Comparison of ENCODE assay signal across 9 cellular contexts in the genomic region with DNA sequence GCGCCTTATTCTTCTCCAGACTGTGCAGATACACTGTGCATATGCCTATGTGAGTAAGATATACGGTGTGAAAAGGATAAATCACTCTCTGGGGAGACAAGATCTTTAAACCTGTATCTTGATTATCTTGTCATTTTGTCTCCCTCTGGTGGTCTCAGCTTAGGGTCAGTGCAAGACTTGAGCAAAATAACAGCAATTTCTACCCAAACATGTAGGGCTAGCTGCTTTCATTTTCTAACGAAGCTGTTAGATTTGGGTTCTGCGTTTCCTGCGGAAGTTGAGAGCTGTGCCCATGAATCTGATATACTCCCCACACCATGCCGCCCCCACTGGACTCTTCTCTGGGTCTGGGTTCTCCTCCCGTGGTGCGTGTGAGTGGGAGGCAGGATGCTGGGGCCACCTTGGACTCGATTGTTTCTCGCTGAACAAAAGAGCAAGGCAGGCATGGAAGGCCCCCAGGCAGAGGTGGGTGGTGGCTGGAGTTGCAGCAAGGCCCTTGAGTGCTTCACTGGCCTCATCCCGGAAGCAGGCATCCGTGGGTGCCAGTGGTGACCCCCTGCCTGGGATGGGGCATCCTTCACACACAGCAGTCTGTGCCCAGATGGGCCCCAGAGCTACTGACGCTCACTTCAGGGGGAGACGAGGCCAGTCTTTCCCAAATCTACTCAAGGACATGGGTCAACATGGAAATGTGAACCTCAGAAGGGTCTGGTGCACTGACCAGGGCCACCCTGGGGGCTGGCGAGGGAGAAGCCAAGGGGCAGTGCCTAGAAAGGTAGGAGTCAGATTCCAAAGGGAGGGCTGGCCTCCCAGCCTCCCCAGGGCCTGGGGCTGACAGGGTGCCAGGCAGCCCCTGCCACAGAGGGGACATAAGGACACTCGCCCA.
A peak's percentile ranks its signal among the peaks of the same experiment; 100 is the strongest.
DNase-seq lines count a peak whose midpoint lies in the region; ATAC-seq, FAIRE-seq and TF ChIP-seq lines count a peak whose summit lies in the region.
"Had no signal": no experiment of that assay in that cellular context is flagged by ENCODE, and none has a peak within 500 bp of the region (broad histone marks: within the 10 kb centered on the region; RNA-seq: fewer than 3 reads in every experiment).

No MANE protein-coding gene starts in this region.

- H3K27ac Mint-ChIP-seq in astrocyte (ENCODE audit: unreplicated experiment) (no peak overlapping the region), nephron (no peak overlapping the region)

- no peak overlapping the region for H3K9ac ChIP-seq in astrocyte (ENCODE audit: low read length)

- no peaks in the 10 kb centered on the region for H3K36me3 ChIP-seq in astrocyte (ENCODE audit: insufficient read depth, low read length)

- no peak overlapping the region for H3K4me3 Mint-ChIP-seq in astrocyte (ENCODE audit: unreplicated experiment)
- H3K4me3 Mint-ChIP-seq in nephron = no peak overlapping the region

- ATAC-seq in GM19467 (IDR thresholded peaks at IDR 0.05; ENCODE audit: unreplicated experiment) = no peak

- H3K4me2 ChIP-seq in astrocyte (ENCODE audit: low read length) = peak overlapping the region; percentile 31

- no peak for FAIRE-seq in D721Med (lab: Jason Lieb, UNC)
- FAIRE-seq in astrocyte (lab: Jason Lieb, UNC) = no peak
- FAIRE-seq: TTC549 had no signal

- H3K4me1 ChIP-seq in astrocyte (ENCODE audit: insufficient read depth, low read length) = no peaks in the 10 kb centered on the region

- H3K27me3 Mint-ChIP-seq in astrocyte (ENCODE audit: low read depth, unreplicated experiment) = peaks cover 3% of the 10 kb centered on the region
- H3K27me3 Mint-ChIP-seq in nephron (ENCODE audit: low read depth) = no peaks in the 10 kb centered on the region

- H3K36me3 Mint-ChIP-seq in astrocyte (ENCODE audit: low read depth, unreplicated experiment) (peaks cover 5% of the 10 kb centered on the region), nephron (ENCODE audit: low read depth) (peaks cover 7% of the 10 kb centered on the region)

- no peak overlapping the region for H3K4me3 ChIP-seq in astrocyte (ENCODE audit: insufficient read depth, low read depth, low read length)

- no peaks in the 10 kb centered on the region for H3K9me3 ChIP-seq in astrocyte (ENCODE audit: insufficient read depth, low read depth, low read length)

- peaks cover 1% of the 10 kb centered on the region for H3K9me3 Mint-ChIP-seq in astrocyte (ENCODE audit: unreplicated experiment)
- peaks cover 5% of the 10 kb centered on the region for H3K9me3 Mint-ChIP-seq in nephron

- no peak for DNase-seq in D721Med (ENCODE audit: insufficient read length, low spot score)
- peak; percentile 13 for DNase-seq in NAMALWA (ENCODE audit: low spot score)
- peak; percentile 12 for DNase-seq in astrocyte (ENCODE audit: low read depth)
- DNase-seq in epidermal melanocyte (ENCODE audit: insufficient read length, low spot score) = no peak
- DNase-seq in NCI-H226 = no peak
- DNase-seq in GM20000 (ENCODE audit: low spot score) = no peak

- no peaks in the 10 kb centered on the region for H3K27me3 ChIP-seq in astrocyte (ENCODE audit: insufficient read depth, low read length)

- no peak overlapping the region for H2AFZ ChIP-seq in astrocyte (ENCODE audit: low read depth, low read length)

- H3K4me1 Mint-ChIP-seq in astrocyte (ENCODE audit: low read depth, unreplicated experiment) (peaks cover 5% of the 10 kb centered on the region), nephron (no peaks in the 10 kb centered on the region)

- TF ChIP-seq CTCF in D721Med (IDR thresholded peaks at IDR 0.05; ENCODE audit: insufficient read depth, missing control alignments) (peak; percentile 39), astrocyte (IDR thresholded peaks at IDR 0.05; ENCODE audit: insufficient read depth, low read depth, low read length) (peak; percentile 32), nephron (IDR thresholded peaks at IDR 0.05; ENCODE audit: unreplicated experiment in 3 of 3) (peak; percentile 26 to 38 (median 36)), GM20000 (IDR thresholded peaks at IDR 0.05; ENCODE audit: extremely low read depth, missing control alignments) (no peak)

- H4K20me1 ChIP-seq in astrocyte (ENCODE audit: insufficient read depth, low read length) = no peaks in the 10 kb centered on the region

- H3K27ac ChIP-seq in astrocyte (ENCODE audit: low read depth, low read length) = no peak overlapping the region

- H3K79me2 ChIP-seq in astrocyte (ENCODE audit: insufficient read depth, low read length) = no peaks in the 10 kb centered on the region

Comparison
In these comparisons a context has a peak if more than half of its experiments do, and no peak if none do; other contexts are left out.
1. DNase-seq: peak in NAMALWA (single experiment) and astrocyte (single experiment); none in D721Med (single experiment), epidermal melanocyte (single experiment), NCI-H226 (single experiment) and GM20000 (single experiment).